Comparison of ENCODE assay signal across 8 cellular contexts in the genomic region with DNA sequence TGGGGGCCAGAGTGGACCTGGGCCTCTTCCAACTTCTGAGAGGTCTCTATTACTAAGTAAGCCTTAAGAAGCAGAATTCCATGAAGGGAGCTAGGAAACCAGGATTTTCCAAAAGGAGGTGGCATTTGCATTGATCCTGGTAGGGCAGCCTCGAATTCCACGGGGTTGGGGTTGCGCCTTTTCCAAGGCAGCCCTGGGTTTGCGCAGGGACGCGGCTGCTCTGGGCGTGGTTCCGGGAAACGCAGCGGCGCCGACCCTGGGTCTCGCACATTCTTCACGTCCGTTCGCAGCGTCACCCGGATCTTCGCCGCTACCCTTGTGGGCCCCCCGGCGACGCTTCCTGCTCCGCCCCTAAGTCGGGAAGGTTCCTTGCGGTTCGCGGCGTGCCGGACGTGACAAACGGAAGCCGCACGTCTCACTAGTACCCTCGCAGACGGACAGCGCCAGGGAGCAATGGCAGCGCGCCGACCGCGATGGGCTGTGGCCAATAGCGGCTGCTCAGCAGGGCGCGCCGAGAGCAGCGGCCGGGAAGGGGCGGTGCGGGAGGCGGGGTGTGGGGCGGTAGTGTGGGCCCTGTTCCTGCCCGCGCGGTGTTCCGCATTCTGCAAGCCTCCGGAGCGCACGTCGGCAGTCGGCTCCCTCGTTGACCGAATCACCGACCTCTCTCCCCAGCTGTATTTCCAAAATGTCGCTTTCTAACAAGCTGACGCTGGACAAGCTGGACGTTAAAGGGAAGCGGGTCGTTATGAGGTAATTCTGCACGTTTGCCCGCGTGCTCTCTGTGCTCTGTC. TPM values are rescaled to one million over a fixed set of nuclear protein-coding genes. Genes with fewer than 3 reads are reported as not detected.
DNase-seq lines count a peak whose midpoint lies in the region; ATAC-seq and TF ChIP-seq lines count a peak whose summit lies in the region.

A gene (plus strand): TSS at position 593 of the 791 bp plus-strand sequence. CDS start 93 bp downstream, at position 686.

- in situ Hi-C loops in KBM-7 (cut with MboI; ENCODE audit: low pct_unique_long_range_greater_than_20kb, low sequenced_read_pairs): no loop called here

- H3K27ac ChIP-seq in esophagus (ENCODE audit: low read depth in 2 of 2, low read length in 1 of 2): peak within 1 kb of the TSS; percentile 92 to 98
- peak within 1 kb of the TSS; percentile 80 for H3K27ac ChIP-seq in muscle layer of colon (ENCODE audit: low read depth, low read length)

- peak within 1 kb of the TSS; percentile 84 to 88 for H3K4me3 ChIP-seq in esophagus (ENCODE audit: low read depth in 1 of 2, low read length in 2 of 2)
- H3K4me3 ChIP-seq in muscle layer of colon (ENCODE audit: low read depth in 1 of 2, low read length in 2 of 2): peak within 1 kb of the TSS; percentile 27 to 69

- H3K27me3 ChIP-seq in esophagus (ENCODE audit: control insufficient read depth in 1 of 2, insufficient read depth in 2 of 2, low read length in 2 of 2) (no peaks in the 10 kb centered on the region), muscle layer of colon (ENCODE audit: control insufficient read depth in 1 of 2, insufficient read depth in 2 of 2, low read length in 2 of 2) (peaks cover 0 to 5% of the 10 kb centered on the region in 2 donors)

- H3K4me1 Mint-ChIP-seq in activated T-cell treated with anti-CD3 and anti-CD28 coated beads, Interleukin-2, amount 50 U/mL, for 4 hours (ENCODE audit: low read depth): peaks cover 39% of the 10 kb centered on the region

- H3K36me3 Mint-ChIP-seq in activated T-cell treated with anti-CD3 and anti-CD28 coated beads, Interleukin-2, amount 50 U/mL, for 4 hours (ENCODE audit: insufficient read depth): peaks cover 27% of the 10 kb centered on the region

- DNase-seq in DMS153 treated with DMSO at 0.1 percent for 48 hours (lab: John Stamatoyannopoulos, UW; ENCODE audit: unreplicated experiment) (peak; percentile 45), KBM-7 (peak; percentile 99)
- peak; percentile 87 for DNase-seq in activated T-cell treated with anti-CD3 and anti-CD28 coated beads, Interleukin-2, amount 50 U/mL, for 4 hours
- DNase-seq in stimulated activated CD8-positive, alpha-beta memory T cell treated with anti-CD3 and anti-CD28 coated beads, Interleukin-7, amount 100 ng/mL, for 24 hours (ENCODE audit: low read depth): peak; percentile 82

- peak within 1 kb of the TSS; percentile 42 for H3K9ac ChIP-seq in muscle layer of colon (ENCODE audit: low read length)

- H3K4me1 ChIP-seq in esophagus (ENCODE audit: control insufficient read depth in 2 of 2, insufficient read depth in 2 of 2, low read length in 1 of 2) (no peaks in the 10 kb centered on the region), muscle layer of colon (ENCODE audit: insufficient read depth, low read length) (peaks cover 16% of the 10 kb centered on the region)

- 1 to 27% methylated on average over 72 of the region's 72 CpGs for WGBS in esophagus, 2 donors

- no peaks in the 10 kb centered on the region for H3K27me3 Mint-ChIP-seq in activated T-cell treated with anti-CD3 and anti-CD28 coated beads, Interleukin-2, amount 50 U/mL, for 4 hours (ENCODE audit: low read depth)

- H3K9me3 Mint-ChIP-seq in activated T-cell treated with anti-CD3 and anti-CD28 coated beads, Interleukin-2, amount 50 U/mL, for 4 hours: no peaks in the 10 kb centered on the region

- ATAC-seq in GM21717 (IDR thresholded peaks at IDR 0.05; ENCODE audit: unreplicated experiment): peak; percentile 95
- peak; percentile 97 to 98 for ATAC-seq in activated T-cell treated with anti-CD3 and anti-CD28 coated beads, Interleukin-2, amount 50 U/mL, for 4 hours

- H3K9me3 ChIP-seq in esophagus (ENCODE audit: control insufficient read depth in 2 of 2, insufficient read depth in 1 of 2, low read depth in 1 of 2, low read length in 1 of 2) (no peaks in the 10 kb centered on the region), muscle layer of colon (ENCODE audit: low read length) (no peaks in the 10 kb centered on the region)

- H3K36me3 ChIP-seq in esophagus (ENCODE audit: control insufficient read depth in 2 of 2, insufficient read depth in 2 of 2, low read length in 1 of 2) (no peaks in the 10 kb centered on the region), muscle layer of colon (ENCODE audit: insufficient read depth, low read length) (no peaks in the 10 kb centered on the region)

- peak within 1 kb of the TSS; percentile 93 for H3K4me3 Mint-ChIP-seq in activated T-cell treated with anti-CD3 and anti-CD28 coated beads, Interleukin-2, amount 50 U/mL, for 4 hours

TF ChIP-seq in PFSK-1, 5 proteins besides CTCF, POLR2A, EP300 and RAD21:
- TF ChIP-seq SIN3A (IDR thresholded peaks at IDR 0.05; ENCODE audit: borderline replicate concordance, insufficient read depth, low read length) (0 out of 2 replicates have a peak, but pooled peaks have one; percentile 14), FOXP2 (optimal IDR thresholded peaks at IDR 0.05; ENCODE audit: borderline replicate concordance, extremely low read depth, extremely low read length, insufficient read depth) (peak; percentile 98), POLR2AphosphoS5 (IDR thresholded peaks at IDR 0.05; ENCODE audit: low read depth, low read length) (peak; percentile 85), TAF1 (IDR thresholded peaks at IDR 0.05; ENCODE audit: borderline replicate concordance, insufficient read depth, low read length) (no peak)
- TF ChIP-seq, protein P1, sequence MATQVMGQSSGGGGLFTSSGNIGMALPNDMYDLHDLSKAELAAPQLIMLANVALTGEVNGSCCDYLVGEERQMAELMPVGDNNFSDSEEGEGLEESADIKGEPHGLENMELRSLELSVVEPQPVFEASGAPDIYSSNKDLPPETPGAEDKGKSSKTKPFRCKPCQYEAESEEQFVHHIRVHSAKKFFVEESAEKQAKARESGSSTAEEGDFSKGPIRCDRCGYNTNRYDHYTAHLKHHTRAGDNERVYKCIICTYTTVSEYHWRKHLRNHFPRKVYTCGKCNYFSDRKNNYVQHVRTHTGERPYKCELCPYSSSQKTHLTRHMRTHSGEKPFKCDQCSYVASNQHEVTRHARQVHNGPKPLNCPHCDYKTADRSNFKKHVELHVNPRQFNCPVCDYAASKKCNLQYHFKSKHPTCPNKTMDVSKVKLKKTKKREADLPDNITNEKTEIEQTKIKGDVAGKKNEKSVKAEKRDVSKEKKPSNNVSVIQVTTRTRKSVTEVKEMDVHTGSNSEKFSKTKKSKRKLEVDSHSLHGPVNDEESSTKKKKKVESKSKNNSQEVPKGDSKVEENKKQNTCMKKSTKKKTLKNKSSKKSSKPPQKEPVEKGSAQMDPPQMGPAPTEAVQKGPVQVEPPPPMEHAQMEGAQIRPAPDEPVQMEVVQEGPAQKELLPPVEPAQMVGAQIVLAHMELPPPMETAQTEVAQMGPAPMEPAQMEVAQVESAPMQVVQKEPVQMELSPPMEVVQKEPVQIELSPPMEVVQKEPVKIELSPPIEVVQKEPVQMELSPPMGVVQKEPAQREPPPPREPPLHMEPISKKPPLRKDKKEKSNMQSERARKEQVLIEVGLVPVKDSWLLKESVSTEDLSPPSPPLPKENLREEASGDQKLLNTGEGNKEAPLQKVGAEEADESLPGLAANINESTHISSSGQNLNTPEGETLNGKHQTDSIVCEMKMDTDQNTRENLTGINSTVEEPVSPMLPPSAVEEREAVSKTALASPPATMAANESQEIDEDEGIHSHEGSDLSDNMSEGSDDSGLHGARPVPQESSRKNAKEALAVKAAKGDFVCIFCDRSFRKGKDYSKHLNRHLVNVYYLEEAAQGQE (IDR thresholded peaks at IDR 0.05; ENCODE audit: insufficient read depth in 1 of 2, low read depth in 2 of 2, low read length in 2 of 2): no peak
TF ChIP-seq in PFSK-1: peak in this region for 3.

RNA-seq across cellular contexts. Expression of the gene that starts here (rescaled TPM):
- polyA plus RNA-seq in PFSK-1 (2012; ENCODE audit: insufficient read length, low read depth): 267 TPM
- total RNA-seq in activated T-cell treated with anti-CD3 and anti-CD28 coated beads, Interleukin-2, amount 50 U/mL, for 4 hours: 100 to 1,000 TPM; 621 to 728 (median 711) TPM
- polyA plus RNA-seq in esophagus: 100 to 1,000 TPM in 1 of 2 donors, 10 to 100 TPM in 1; 86.0 to 238 TPM

Comparison
In these comparisons a context has a peak if more than half of its experiments do, and no peak if none do; other contexts are left out.
1. Peak in every context shown above with its lines: DNase-seq, ATAC-seq, H3K4me3 ChIP-seq and H3K27ac ChIP-seq.
2. DNase-seq: peak in every context shown above with its lines; median percentile 99 in KBM-7; 87 in activated T-cell treated with anti-CD3 and anti-CD28 coated beads, Interleukin-2, amount 50 U/mL, for 4 hours; 82 in stimulated activated CD8-positive, alpha-beta memory T cell treated with anti-CD3 and anti-CD28 coated beads, Interleukin-7, amount 100 ng/mL, for 24 hours; 45 in DMS153 treated with DMSO at 0.1 percent for 48 hours.